Comparison of ENCODE assay signal across 8 cellular contexts in the genomic region with DNA sequence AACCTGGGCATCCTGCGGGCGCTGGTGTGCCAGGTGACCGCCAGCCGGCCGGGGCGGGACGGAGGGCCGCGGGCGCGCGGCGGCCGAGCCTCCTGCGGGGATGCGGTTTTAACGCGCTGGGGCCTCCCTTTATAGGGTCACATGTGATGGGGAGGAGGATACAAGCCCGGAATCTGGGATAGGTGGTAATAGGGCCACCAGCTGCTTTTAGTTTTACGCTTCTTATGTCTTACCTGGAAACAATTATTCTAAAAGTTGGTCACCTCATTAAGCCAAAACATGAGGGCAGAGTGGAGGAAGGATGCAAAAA. TPM values are rescaled to one million over a fixed set of nuclear protein-coding genes. Genes with fewer than 3 reads are reported as not detected.
DNase-seq lines count a peak whose midpoint lies in the region; ATAC-seq, FAIRE-seq and TF ChIP-seq lines count a peak whose summit lies in the region.

No MANE protein-coding gene starts in this region.

- no peak overlapping the region for H3K14ac ChIP-seq in H1 (ENCODE audit: insufficient read length)

- H3K23me2 ChIP-seq in H1 (ENCODE audit: low read depth, low read length) = peaks cover 4% of the 10 kb centered on the region; the same call in 1 of the 2 replicates

- peak overlapping the region; percentile 91 for H3K4me3 Mint-ChIP-seq in nephron progenitor cell

- peak overlapping the region; percentile 98; the same call in 1 of the 2 replicates for H4K8ac ChIP-seq in H1 (ENCODE audit: extremely low read depth, insufficient read depth, low read length)

- H3K4me2 ChIP-seq in OCI-LY3 (ENCODE audit: low read length) (peak overlapping the region; percentile 67), H1 (ENCODE audit: insufficient read depth in 1 of 2, low read depth in 2 of 2, low read length in 2 of 2) (peak overlapping the region; percentile 64 to 96)

- no peak overlapping the region for H3K23ac ChIP-seq in H1 (ENCODE audit: insufficient read length)

- DNase-seq in H1 (ENCODE audit: low read depth in 1 of 2, low spot score in 2 of 2) (no peak), nephron progenitor cell (no peak), COLO668 (lab: John Stamatoyannopoulos, UW; ENCODE audit: unreplicated experiment) (no peak), NCI-H1048 (lab: John Stamatoyannopoulos, UW) (no peak)

- peak overlapping the region; percentile 94 for H3K27ac ChIP-seq in OCI-LY3 (ENCODE audit: low read length)
- H3K27ac ChIP-seq in H1 (ENCODE audit: low read depth, low read length) = peak overlapping the region; percentile 69; the same call in 1 of the 2 replicates

- no peak overlapping the region for H2BK120ac ChIP-seq in H1 (replicated peaks; ENCODE audit: low read depth, low read length)

- peak overlapping the region; percentile 91 for H3K27ac Mint-ChIP-seq in nephron progenitor cell

- H3K9me3 ChIP-seq in OCI-LY3 (ENCODE audit: insufficient read depth, low read length) = 0 out of 2 replicates have a peak, but pooled peaks cover 4% of the 10 kb centered on the region
- H3K9me3 ChIP-seq in H1 (ENCODE audit: insufficient read depth in 2 of 2, low read depth in 1 of 2, low read length in 1 of 2) = no peaks in the 10 kb centered on the region; a peak in 2 of 4 replicates

- no peaks in the 10 kb centered on the region for H4K20me1 ChIP-seq in OCI-LY3 (ENCODE audit: insufficient read depth, low read length)
- no peaks in the 10 kb centered on the region for H4K20me1 ChIP-seq in H1 (replicated peaks in 1 of 2; ENCODE audit: control insufficient read depth in 1 of 2, insufficient read depth in 2 of 2, low read length in 2 of 2)

- no peak overlapping the region for H2BK5ac ChIP-seq in H1 (ENCODE audit: low read depth, low read length)

- H3K9ac ChIP-seq in OCI-LY3 (ENCODE audit: low read length) = peak overlapping the region; percentile 88
- peak overlapping the region; percentile 43 to 80 (median 78); a peak in 6 of 7 replicates for H3K9ac ChIP-seq in H1 (replicated peaks in 1 of 4; ENCODE audit: extremely low read depth in 1 of 4, low read depth in 3 of 4, low read length in 3 of 4)

- peak overlapping the region; percentile 85 for H3K4me3 ChIP-seq in OCI-LY3 (ENCODE audit: low read length)
- H3K4me3 ChIP-seq in H1 (ENCODE audit: extremely low read depth in 1 of 4, insufficient read depth in 2 of 4, low read depth in 3 of 4, low read length in 4 of 4) = peak overlapping the region; percentile 59 to 80 (median 71)

- H3K36me3 Mint-ChIP-seq in nephron progenitor cell (ENCODE audit: low read depth) = peaks cover 46% of the 10 kb centered on the region

- peaks cover 2% of the 10 kb centered on the region for H3K79me1 ChIP-seq in H1 (ENCODE audit: low read depth, low read length)

- peaks cover 47% of the 10 kb centered on the region for H3K79me2 ChIP-seq in OCI-LY3 (ENCODE audit: low read length)
- H3K79me2 ChIP-seq in H1 (ENCODE audit: control insufficient read depth in 1 of 2, insufficient read depth in 2 of 2, low read length in 2 of 2) = peaks cover 0 to 76% of the 10 kb centered on the region in 2 experiments; a peak in 2 of 4 replicates

- H2BK15ac ChIP-seq in H1 (ENCODE audit: low read length) = no peak overlapping the region

- no peak overlapping the region for H2BK20ac ChIP-seq in H1 (ENCODE audit: low read length)

- H3K18ac ChIP-seq in H1 (ENCODE audit: extremely low read depth, low read length) = no peak overlapping the region; the same call in 1 of the 2 replicates

- ATAC-seq in GM18505 (IDR thresholded peaks at IDR 0.05; ENCODE audit: unreplicated experiment) (no peak), GM18867 (IDR thresholded peaks at IDR 0.05; ENCODE audit: unreplicated experiment) (no peak), HG03571 (IDR thresholded peaks at IDR 0.05; ENCODE audit: unreplicated experiment) (no peak)

- H3K56ac ChIP-seq in H1 (replicated peaks; ENCODE audit: insufficient read length, low read depth, low read length) = peak overlapping the region; percentile 86

- no peak for FAIRE-seq in H1 (lab: Jason Lieb, UNC)

- H3K4ac ChIP-seq in H1 (replicated peaks; ENCODE audit: insufficient read length, low read depth, low read length) = peak overlapping the region; percentile 85

- H3K4me1 ChIP-seq in OCI-LY3 (ENCODE audit: low read length) (peaks cover 18% of the 10 kb centered on the region), H1 (replicated peaks in 1 of 4; ENCODE audit: control insufficient read depth in 3 of 4, insufficient read depth in 4 of 4, low read length in 3 of 4) (peaks cover 3 to 19% (median 10%) of the 10 kb centered on the region in 4 experiments)

- peaks cover 52% of the 10 kb centered on the region for H3K4me1 Mint-ChIP-seq in nephron progenitor cell

- H2AFZ ChIP-seq in OCI-LY3 (ENCODE audit: low read depth, low read length) (peak overlapping the region; percentile 76; the same call in 1 of the 2 replicates), H1 (ENCODE audit: low read length) (no peak overlapping the region)

- 0 out of 4 replicates have a peak, but pooled peaks of 1 of the 2 experiments have one; percentile 6 for TF ChIP-seq RAD21 in H1 (IDR thresholded peaks at IDR 0.05 in 1 of 2, conservative IDR thresholded peaks at IDR 0.05 in 1 of 2; ENCODE audit: low read depth in 2 of 2, low read length in 2 of 2)

- 0% methylated on average over 15 of the region's 20 CpGs; no CpG with 5 or more reads in 1 of the 2 experiments for WGBS in H1 (ENCODE audit: extremely low coverage in 1 of 2, insufficient coverage in 1 of 2, insufficient read length in 1 of 2, insufficient replicate concordance in 2 of 2, low coverage in 1 of 2, low lambda C conversion rate in 2 of 2, missing lambda C conversion rate in 1 of 2), 2 experiments

- H2AK5ac ChIP-seq in H1 (ENCODE audit: low read depth, low read length) = no peak overlapping the region

- H2BK12ac ChIP-seq in H1 (ENCODE audit: low read depth, low read length) = no peak overlapping the region

- peaks cover 9% of the 10 kb centered on the region for H3K9me3 Mint-ChIP-seq in nephron progenitor cell

- H3K27me3 ChIP-seq in OCI-LY3 (ENCODE audit: low read depth, low read length) (no peaks in the 10 kb centered on the region), H1 (replicated peaks in 1 of 4; ENCODE audit: control insufficient read depth in 3 of 4, extremely low read depth in 1 of 4, insufficient read depth in 3 of 4, low read length in 3 of 4) (no peaks in the 10 kb centered on the region)

- POLR2A ChIA-PET in H1 (lab: Charles Lee; ENCODE audit: partially characterized antibody) = interaction anchor here (1.7 to 4.8 kb wide), 3 partner anchors 25 to 274 kb away, joined by 6 to 21 read pairs (median 12); partner anchors contain the start of gene TLK1

- H4K91ac ChIP-seq in H1 (replicated peaks; ENCODE audit: insufficient read length, low read length) = no peak overlapping the region

- TF ChIP-seq CTCF in OCI-LY3 (IDR thresholded peaks at IDR 0.05; ENCODE audit: low read depth, low read length) (no peak), H1 (IDR thresholded peaks at IDR 0.05; ENCODE audit: control extremely low read depth in 1 of 3, insufficient read depth in 1 of 3, low read depth in 1 of 3, low read length in 3 of 3) (no peak), nephron progenitor cell (IDR thresholded peaks at IDR 0.05) (no peak)

- H3K27me3 Mint-ChIP-seq in nephron progenitor cell (ENCODE audit: low read depth, poor library complexity) = peaks cover 3% of the 10 kb centered on the region

- TF ChIP-seq EP300 in H1 (IDR thresholded peaks at IDR 0.05; ENCODE audit: borderline replicate concordance in 1 of 2, low read depth in 2 of 2, low read length in 2 of 2) = no peak

- peak; percentile 5 for TF ChIP-seq POLR2A in GM18505 (IDR thresholded peaks at IDR 0.05; ENCODE audit: borderline replicate concordance, extremely low read depth, insufficient read depth, insufficient read length)
- 0 out of 3 replicates have a peak, but pooled peaks of 1 of the 2 experiments have one; percentile 1 for TF ChIP-seq POLR2A in H1 (IDR thresholded peaks at IDR 0.05; ENCODE audit: control extremely low read depth in 1 of 2, low read depth in 2 of 2, low read length in 2 of 2)

- peaks cover 31% of the 10 kb centered on the region for H3K36me3 ChIP-seq in OCI-LY3 (replicated peaks; ENCODE audit: low read depth, low read length)
- peaks cover 5 to 32% (median 13%) of the 10 kb centered on the region in 4 experiments; a peak in 4 of 8 replicates for H3K36me3 ChIP-seq in H1 (ENCODE audit: control insufficient read depth in 2 of 4, insufficient read depth in 4 of 4, low read length in 3 of 4)

- peak overlapping the region; percentile 89 for H4K5ac ChIP-seq in H1 (ENCODE audit: insufficient read length, low read depth, low read length)

- CTCF ChIA-PET in H1 (lab: Charles Lee; ENCODE audit: partially characterized antibody) = interaction anchor here (1.0 kb wide), 2 partner anchors 117 to 317 kb away, joined by 3 to 5 read pairs; no protein-coding TSS in a partner anchor

TF ChIP-seq in H1, 55 proteins besides CTCF, POLR2A, EP300 and RAD21 (continues in another document):
- TF ChIP-seq ASH2L (IDR thresholded peaks at IDR 0.05; ENCODE audit: low read length) (peak; percentile 45), SAP30 (IDR thresholded peaks at IDR 0.05; ENCODE audit: insufficient read depth, insufficient replicate concordance, low read length) (no peak), TAF7 (optimal IDR thresholded peaks at IDR 0.05; ENCODE audit: borderline replicate concordance, low read depth, low read length) (peak; percentile 50), TAF1 (IDR thresholded peaks at IDR 0.05; ENCODE audit: low read depth, low read length) (peak; percentile 77), TBP (IDR thresholded peaks at IDR 0.05; ENCODE audit: low read depth, low read length) (peak; percentile 85)

RNA-seq across cellular contexts. Expression of gene DCAF17, which starts 0.6 kb away (rescaled TPM):
- total RNA-seq in H1 (2021; fragmentation: NEBNext Ultra II Directional; extraction: Animal tissue kit (Norgen Biotek cat#: 25700)) = 26.1 and 30.0 TPM in 2 replicates
- polyA plus RNA-seq in H1 (2011; rRNA removed) = 7.9 and 10.7 TPM in 2 replicates
- polyA plus RNA-seq in H1 (2011; cell fraction: cytosol; rRNA removed) = 14.3 TPM
- 9.4 TPM for polyA plus RNA-seq in H1 (2011; cell fraction: nucleus; rRNA removed)
- 10.0 to 20.1 TPM (median 11.9 TPM) in 4 replicates for polyA plus RNA-seq in H1 (2012, experiment 1 of 2)
- polyA plus RNA-seq in H1 (2012, experiment 2 of 2) = 1.1 TPM
- polyA plus RNA-seq in H1 (2013, experiment 1 of 2) = 16.5 TPM
- 14.3 TPM for polyA plus RNA-seq in H1 (2013, experiment 2 of 2)
- 30.2 and 35.6 TPM in 2 replicates for polyA minus RNA-seq in H1 (2011; rRNA and poly(A)+ RNA removed)
- polyA minus RNA-seq in H1 (2011; cell fraction: cytosol; rRNA and poly(A)+ RNA removed) = 21.9 TPM
- polyA minus RNA-seq in H1 (2011; cell fraction: nucleus; rRNA and poly(A)+ RNA removed) = 41.8 TPM

RNA-seq across cellular contexts. Expression of gene METTL8, which starts 0.8 kb away (rescaled TPM):
- 72.9 and 79.7 TPM in 2 replicates for total RNA-seq in H1 (2021; fragmentation: NEBNext Ultra II Directional; extraction: Animal tissue kit (Norgen Biotek cat#: 25700))
- polyA plus RNA-seq in H1 (2011; rRNA removed) = 10.0 and 17.6 TPM in 2 replicates
- polyA plus RNA-seq in H1 (2011; cell fraction: cytosol; rRNA removed) = 25.2 TPM
- polyA plus RNA-seq in H1 (2011; cell fraction: nucleus; rRNA removed) = 8.3 TPM
- 21.2 to 50.0 TPM (median 27.4 TPM) in 4 replicates for polyA plus RNA-seq in H1 (2012, experiment 1 of 2)
- 5.7 TPM for polyA plus RNA-seq in H1 (2012, experiment 2 of 2)
- 38.2 TPM for polyA plus RNA-seq in H1 (2013, experiment 1 of 2)
- 40.1 TPM for polyA plus RNA-seq in H1 (2013, experiment 2 of 2)
- 25.7 and 30.1 TPM in 2 replicates for polyA minus RNA-seq in H1 (2011; rRNA and poly(A)+ RNA removed)
- polyA minus RNA-seq in H1 (2011; cell fraction: cytosol; rRNA and poly(A)+ RNA removed) = 18.0 TPM
- 38.3 TPM for polyA minus RNA-seq in H1 (2011; cell fraction: nucleus; rRNA and poly(A)+ RNA removed)
